In genomic region chr2:159635006-159635746, GRCh38 we compare ENCODE assay signal across 21 cellular contexts. TPM values are rescaled to one million over a fixed set of nuclear protein-coding genes. Genes with fewer than 3 reads are reported as not detected.
DNase-seq lines count a peak whose midpoint lies in the region; ATAC-seq, FAIRE-seq and TF ChIP-seq lines count a peak whose summit lies in the region.
"Had no signal": no experiment of that assay in that cellular context is flagged by ENCODE, and none has a peak within 500 bp of the region (broad histone marks: within the 10 kb centered on the region; RNA-seq: fewer than 3 reads in every experiment).

No MANE protein-coding gene starts in this region.

- H4K20me1 ChIP-seq in hepatocyte (ENCODE audit: insufficient read depth, poor library complexity, severe bottlenecking) = no peaks in the 10 kb centered on the region

- H3K4me2 ChIP-seq in hepatocyte = no peak overlapping the region

- no peak for TF ChIP-seq CTCF in HL-60 (IDR thresholded peaks at IDR 0.05; ENCODE audit: insufficient read depth, low read length)
- no peak for TF ChIP-seq CTCF in fibroblast of the aortic adventitia (IDR thresholded peaks at IDR 0.05; ENCODE audit: insufficient read depth, low read length)
- TF ChIP-seq CTCF in hepatocyte (IDR thresholded peaks at IDR 0.05; ENCODE audit: poor library complexity) = no peak

- H3K36me3 ChIP-seq in small intestine (ENCODE audit: control insufficient read depth in 2 of 2, insufficient read depth in 2 of 2, low read length in 2 of 2) (no peaks in the 10 kb centered on the region), hepatocyte (replicated peaks; ENCODE audit: insufficient read depth, low read depth) (no peaks in the 10 kb centered on the region)
- H3K36me3 ChIP-seq: BE2C had no signal

- no peaks in the 10 kb centered on the region for H3K79me2 ChIP-seq in hepatocyte

- no peak for FAIRE-seq in small intestine (lab: Jason Lieb, UNC)

- H3K4me1 ChIP-seq in small intestine (ENCODE audit: control insufficient read depth in 2 of 2, insufficient read depth in 1 of 2, low read depth in 1 of 2, low read length in 1 of 2) (no peaks in the 10 kb centered on the region), hepatocyte (ENCODE audit: insufficient read depth) (no peaks in the 10 kb centered on the region)
- H3K4me1 ChIP-seq: BE2C, body of pancreas, testis had no signal

- no peak for ATAC-seq in GM21367 (IDR thresholded peaks at IDR 0.05; ENCODE audit: unreplicated experiment)
- ATAC-seq: body of pancreas, T-cell had no signal

- H3K27ac ChIP-seq in HL-60 (replicated peaks) (peak overlapping the region; percentile 21), small intestine (ENCODE audit: low read depth in 1 of 2, low read length in 1 of 2) (no peak overlapping the region), hepatocyte (no peak overlapping the region)
- H3K27ac ChIP-seq: body of pancreas, testis, VCaP had no signal

- H3K27me3 ChIP-seq in HL-60 (ENCODE audit: insufficient read depth, poor library complexity, severe bottlenecking) = no peaks in the 10 kb centered on the region
- no peaks in the 10 kb centered on the region for H3K27me3 ChIP-seq in small intestine (ENCODE audit: control insufficient read depth in 2 of 2, insufficient read depth in 2 of 2, low read length in 2 of 2)
- no peaks in the 10 kb centered on the region for H3K27me3 ChIP-seq in hepatocyte
- H3K27me3 ChIP-seq: BE2C, body of pancreas, testis had no signal

- H3K4me3 ChIP-seq in HL-60 (replicated peaks; ENCODE audit: insufficient read depth, low read length) = no peak overlapping the region; the same call in 1 of the 2 replicates
- no peak overlapping the region for H3K4me3 ChIP-seq in fibroblast of the aortic adventitia (ENCODE audit: low read depth, low read length)
- no peak overlapping the region for H3K4me3 ChIP-seq in small intestine (ENCODE audit: low read depth in 1 of 2, low read length in 2 of 2)
- no peak overlapping the region for H3K4me3 ChIP-seq in hepatocyte
- H3K4me3 ChIP-seq: body of pancreas, testis had no signal

- DNase-seq in HL-60 (ENCODE audit: low read depth in 1 of 2, low spot score in 1 of 2) (no peak), NOMO-1 treated with dmso at 0.1 percent for 144 hours (lab: John Stamatoyannopoulos, UW; ENCODE audit: unreplicated experiment) (peak; percentile 50), fibroblast of the aortic adventitia (ENCODE audit: low read depth) (peak; percentile 80), renal cortical epithelial cell (ENCODE audit: low read depth) (peak; percentile 7), COLO668 (lab: John Stamatoyannopoulos, UW; ENCODE audit: unreplicated experiment) (no peak), small intestine (no peak), hepatocyte (ENCODE audit: low spot score) (no peak)
- DNase-seq: activated CD4-positive, alpha-beta memory T cell treated with anti-CD3 and anti-CD28 coated beads, Interleukin-2, amount 10 ng/mL, durations not matched to agents 7 days and 5 days; activated naive CD4-positive, alpha-beta T cell treated with anti-CD3 and anti-CD28 coated beads, Interleukin-2, amount 50 U/mL, for 16 hours; activated T-cell treated with anti-CD3 and anti-CD28 coated beads, Interleukin-2, amount 50 U/mL, for 24 hours; BE2C; body of pancreas; foreskin melanocyte; NCI-H146; NCI-H2171 treated with DMSO at 0.1 percent for 48 hours; NCI-H82; posterior cingulate gyrus; T-cell; testis had no signal

- no peaks in the 10 kb centered on the region for H3K9me3 ChIP-seq in small intestine (ENCODE audit: control insufficient read depth, low read depth)
- no peaks in the 10 kb centered on the region for H3K9me3 ChIP-seq in hepatocyte (ENCODE audit: low read depth)
- H3K9me3 ChIP-seq: BE2C, body of pancreas, testis had no signal

- no peaks in the 10 kb centered on the region for H3K9me2 ChIP-seq in hepatocyte (replicated peaks; ENCODE audit: insufficient read depth)

- 62 to 69% (median 69%) methylated on average over 4 of the region's 4 CpGs for WGBS in small intestine, 3 donors
- 70% methylated on average over 4 of the region's 4 CpGs for WGBS in hepatocyte (ENCODE audit: low lambda C conversion rate, missing lambda C conversion rate)

- no peak overlapping the region for H2AFZ ChIP-seq in hepatocyte

RNA-seq across cellular contexts. Expression of gene BAZ2B, which starts 18.8 kb away (rescaled TPM):
- total RNA-seq in fibroblast of the aortic adventitia (ENCODE audit: low replicate concordance) (72.3 and 115 TPM in 2 replicates), renal cortical epithelial cell (38.0 and 115 TPM in 2 replicates), hepatocyte (83.3 and 115 TPM in 2 replicates)
- polyA plus RNA-seq in small intestine (10 to 100 TPM; 12.2 to 16.3 (median 15.7) TPM), hepatocyte (40.7 and 52.1 TPM in 2 replicates)

Comparison
In these comparisons a context has a peak if more than half of its experiments do, and no peak if none do; other contexts are left out.
1. DNase-seq: peak in NOMO-1 treated with dmso at 0.1 percent for 144 hours (single experiment), fibroblast of the aortic adventitia (single experiment) and renal cortical epithelial cell (single experiment); none in HL-60 (0 of 2), COLO668 (single experiment), small intestine (single experiment) and hepatocyte (single experiment).